26 cellular contexts compared by ENCODE assay signal in the genomic region with DNA sequence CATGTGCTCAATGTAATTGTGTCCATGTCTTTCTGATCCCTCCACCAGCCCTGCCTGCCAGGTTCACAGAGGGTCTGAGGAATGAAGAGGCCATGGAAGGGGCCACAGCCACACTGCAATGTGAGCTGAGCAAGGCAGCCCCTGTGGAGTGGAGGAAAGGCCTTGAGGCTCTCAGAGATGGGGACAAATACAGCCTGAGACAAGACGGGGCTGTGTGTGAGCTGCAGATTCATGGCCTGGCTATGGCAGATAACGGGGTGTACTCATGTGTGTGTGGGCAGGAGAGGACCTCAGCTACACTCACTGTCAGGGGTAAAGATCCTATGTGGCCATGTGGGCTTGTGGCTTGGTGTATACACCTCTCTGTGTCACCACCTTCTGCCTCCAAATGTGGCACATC.
"Had no signal": no experiment of that assay in that cellular context is flagged by ENCODE, and none has a peak within 500 bp of the region (broad histone marks: within the 10 kb centered on the region; RNA-seq: fewer than 3 reads in every experiment).

No MANE protein-coding gene starts in this region.

- H3K4me3 Mint-ChIP-seq: activated CD4-positive, alpha-beta memory T cell treated with anti-CD3 and anti-CD28 coated beads, Interleukin-2, amount 10 ng/mL, durations not matched to agents 7 days and 5 days; activated CD4-positive, alpha-beta T cell treated with anti-CD3 and anti-CD28 coated beads for 36 hours; activated naive CD4-positive, alpha-beta T cell treated with anti-CD3 and anti-CD28 coated beads, Interleukin-2, amount 10 ng/mL, durations not matched to agents 7 days and 5 days; activated naive CD8-positive, alpha-beta T cell treated with anti-CD3 and anti-CD28 coated beads, Interleukin-2, amount 10 ng/mL, durations not matched to agents 7 days and 5 days; activated T-helper 17 cell treated with anti-CD3 and anti-CD28 coated beads, Interleukin-2, amount 50 U/mL, for 72 hours; T-helper 17 cell had no signal

- DNase-seq: activated CD4-positive, alpha-beta memory T cell treated with anti-CD3 and anti-CD28 coated beads, Interleukin-2, amount 10 ng/mL, durations not matched to agents 7 days and 5 days; activated CD4-positive, alpha-beta T cell treated with anti-CD3 and anti-CD28 coated beads for 36 hours; activated CD4-positive, alpha-beta T cell treated with anti-CD3 and anti-CD28 coated beads, Interleukin-2, amount 50 U/mL, for 1 hour; activated CD4-positive, CD25-positive, alpha-beta regulatory T cell; activated gamma-delta T cell; activated naive CD4-positive, alpha-beta T cell treated with anti-CD3 and anti-CD28 coated beads, Interleukin-2, amount 10 ng/mL, durations not matched to agents 7 days and 5 days; activated naive CD8-positive, alpha-beta T cell treated with anti-CD3 and anti-CD28 coated beads, Interleukin-2, amount 10 ng/mL, durations not matched to agents 7 days and 5 days; activated T-cell treated with anti-CD3 and anti-CD28 coated beads for 4 hours; activated T-cell treated with anti-CD3 and anti-CD28 coated beads, Interleukin-2, amount 50 U/mL, for 48 hours; adrenal gland; anterior cingulate cortex; IMR-90; KG1; NCI-H1092; NCI-H1417; NCI-H2029; NCI-H345; NCI-H510A; NCI-H526 treated with DMSO at 0.1 percent for 48 hours; NK-92 treated with Interleukin-12 subunit alpha and Interleukin-12 subunit beta, amount 100 ng/mL, for 24 hours; PC-3; SIG-M5; T-helper 17 cell; T-helper 9 cell had no signal

- H3K27ac Mint-ChIP-seq: activated CD4-positive, alpha-beta memory T cell treated with anti-CD3 and anti-CD28 coated beads, Interleukin-2, amount 10 ng/mL, durations not matched to agents 7 days and 5 days; activated CD4-positive, alpha-beta T cell treated with anti-CD3 and anti-CD28 coated beads for 36 hours; activated naive CD4-positive, alpha-beta T cell treated with anti-CD3 and anti-CD28 coated beads, Interleukin-2, amount 10 ng/mL, durations not matched to agents 7 days and 5 days; activated naive CD8-positive, alpha-beta T cell treated with anti-CD3 and anti-CD28 coated beads, Interleukin-2, amount 10 ng/mL, durations not matched to agents 7 days and 5 days; activated T-helper 17 cell treated with anti-CD3 and anti-CD28 coated beads, Interleukin-2, amount 50 U/mL, for 72 hours; T-helper 17 cell had no signal

- H3K27me3 ChIP-seq: adrenal gland had no signal

- H3K4me3 ChIP-seq: adrenal gland had no signal

- H3K27ac ChIP-seq: adrenal gland, VCaP had no signal

- H3K36me3 ChIP-seq: adrenal gland had no signal

- H3K27me3 Mint-ChIP-seq: activated CD4-positive, alpha-beta memory T cell treated with anti-CD3 and anti-CD28 coated beads, Interleukin-2, amount 10 ng/mL, durations not matched to agents 7 days and 5 days; activated CD4-positive, alpha-beta T cell treated with anti-CD3 and anti-CD28 coated beads for 36 hours; activated naive CD4-positive, alpha-beta T cell treated with anti-CD3 and anti-CD28 coated beads, Interleukin-2, amount 10 ng/mL, durations not matched to agents 7 days and 5 days; activated naive CD8-positive, alpha-beta T cell treated with anti-CD3 and anti-CD28 coated beads, Interleukin-2, amount 10 ng/mL, durations not matched to agents 7 days and 5 days; activated T-helper 17 cell treated with anti-CD3 and anti-CD28 coated beads, Interleukin-2, amount 50 U/mL, for 72 hours; T-helper 17 cell had no signal

- H3K4me1 ChIP-seq: adrenal gland had no signal

- H3K4me1 Mint-ChIP-seq: activated CD4-positive, alpha-beta memory T cell treated with anti-CD3 and anti-CD28 coated beads, Interleukin-2, amount 10 ng/mL, durations not matched to agents 7 days and 5 days; activated CD4-positive, alpha-beta T cell treated with anti-CD3 and anti-CD28 coated beads for 36 hours; activated naive CD4-positive, alpha-beta T cell treated with anti-CD3 and anti-CD28 coated beads, Interleukin-2, amount 10 ng/mL, durations not matched to agents 7 days and 5 days; activated naive CD8-positive, alpha-beta T cell treated with anti-CD3 and anti-CD28 coated beads, Interleukin-2, amount 10 ng/mL, durations not matched to agents 7 days and 5 days; activated T-helper 17 cell treated with anti-CD3 and anti-CD28 coated beads, Interleukin-2, amount 50 U/mL, for 72 hours; T-helper 17 cell had no signal

- ATAC-seq: activated CD4-positive, alpha-beta T cell treated with anti-CD3 and anti-CD28 coated beads for 36 hours; activated T-helper 17 cell treated with anti-CD3 and anti-CD28 coated beads, Interleukin-2, amount 50 U/mL, for 72 hours; PC-3; T-helper 17 cell had no signal
